In genomic region chr7:50793115-50793946, GRCh38 we compare ENCODE assay signal across 9 cellular contexts. TPM values are rescaled to one million over a fixed set of nuclear protein-coding genes. Genes with fewer than 3 reads are reported as not detected.
DNase-seq lines count a peak whose midpoint lies in the region; ATAC-seq and TF ChIP-seq lines count a peak whose summit lies in the region.
"Had no signal": no experiment of that assay in that cellular context is flagged by ENCODE, and none has a peak within 500 bp of the region (broad histone marks: within the 10 kb centered on the region; RNA-seq: fewer than 3 reads in every experiment).

No MANE protein-coding gene starts in this region.

- H3K36me3 Mint-ChIP-seq in activated naive CD8-positive, alpha-beta T cell treated with anti-CD3 and anti-CD28 coated beads, Interleukin-2, amount 50 U/mL, for 24 hours (ENCODE audit: low read depth) = no peaks in the 10 kb centered on the region
- peaks cover 5% of the 10 kb centered on the region for H3K36me3 Mint-ChIP-seq in progenitor cell of endocrine pancreas (ENCODE audit: insufficient read depth)

- peak overlapping the region; percentile 74 to 94 (median 81) for H3K27ac ChIP-seq in heart right ventricle

- H3K27me3 ChIP-seq in heart right ventricle = peaks cover 0 to 9% (median 0%) of the 10 kb centered on the region in 7 donors

- intact Hi-C loops in heart right ventricle (cut with DNase I) = loop anchor here in 7 of 10 donors (5.0 to 10.0 kb wide), 11 partner anchors 71 to 351 kb away; no protein-coding TSS in a partner anchor

- ATAC-seq in activated naive CD8-positive, alpha-beta T cell treated with anti-CD3 and anti-CD28 coated beads, Interleukin-2, amount 50 U/mL, for 24 hours = peak; percentile 56
- ATAC-seq in heart right ventricle = peak; percentile 66 to 89 (median 82)
- no peak for ATAC-seq in HG03432 (IDR thresholded peaks at IDR 0.05; ENCODE audit: unreplicated experiment)
- ATAC-seq in GM19328 (IDR thresholded peaks at IDR 0.05; ENCODE audit: unreplicated experiment) = no peak

- WGBS in heart right ventricle, 2 donors = 1% methylated on average over 53 to 110 of the region's 113 CpGs

- H3K36me3 ChIP-seq in heart right ventricle = no peaks in the 10 kb centered on the region

- peaks cover 3% of the 10 kb centered on the region for H3K9me3 Mint-ChIP-seq in activated naive CD8-positive, alpha-beta T cell treated with anti-CD3 and anti-CD28 coated beads, Interleukin-2, amount 50 U/mL, for 24 hours
- peaks cover 3% of the 10 kb centered on the region for H3K9me3 Mint-ChIP-seq in progenitor cell of endocrine pancreas (ENCODE audit: low read depth)

- peak overlapping the region in 9 of 10 donors; percentile 54 to 94 (median 72) for H3K4me3 ChIP-seq in heart right ventricle

- peaks cover 50% of the 10 kb centered on the region for H3K27me3 Mint-ChIP-seq in activated naive CD8-positive, alpha-beta T cell treated with anti-CD3 and anti-CD28 coated beads, Interleukin-2, amount 50 U/mL, for 24 hours
- peaks cover 36% of the 10 kb centered on the region for H3K27me3 Mint-ChIP-seq in progenitor cell of endocrine pancreas

- no peak for TF ChIP-seq CTCF in heart right ventricle (IDR thresholded peaks at IDR 0.05)
- no peak for TF ChIP-seq CTCF in progenitor cell of endocrine pancreas (IDR thresholded peaks at IDR 0.05; ENCODE audit: unreplicated experiment)

- H3K27ac Mint-ChIP-seq in activated naive CD8-positive, alpha-beta T cell treated with anti-CD3 and anti-CD28 coated beads, Interleukin-2, amount 50 U/mL, for 24 hours = no peak overlapping the region
- peak overlapping the region; percentile 86 for H3K27ac Mint-ChIP-seq in progenitor cell of endocrine pancreas

- peaks cover 0 to 8% (median 0%) of the 10 kb centered on the region in 11 donors for H3K9me3 ChIP-seq in heart right ventricle

- H3K4me1 Mint-ChIP-seq in activated naive CD8-positive, alpha-beta T cell treated with anti-CD3 and anti-CD28 coated beads, Interleukin-2, amount 50 U/mL, for 24 hours = peaks cover 8% of the 10 kb centered on the region
- H3K4me1 Mint-ChIP-seq in progenitor cell of endocrine pancreas (ENCODE audit: low read depth) = peaks cover 16% of the 10 kb centered on the region

- peaks cover 0 to 44% (median 29%) of the 10 kb centered on the region in 9 donors for H3K4me1 ChIP-seq in heart right ventricle

- H3K4me3 Mint-ChIP-seq in activated naive CD8-positive, alpha-beta T cell treated with anti-CD3 and anti-CD28 coated beads, Interleukin-2, amount 50 U/mL, for 24 hours = peak overlapping the region; percentile 69
- H3K4me3 Mint-ChIP-seq in progenitor cell of endocrine pancreas (ENCODE audit: low read depth) = peak overlapping the region; percentile 72

- DNase-seq in NCI-H2196 (lab: John Stamatoyannopoulos, UW; ENCODE audit: unreplicated experiment) = peak; percentile 22
- DNase-seq in NCI-H2196 treated with DMSO at 0.1 percent for 48 hours (lab: John Stamatoyannopoulos, UW; ENCODE audit: unreplicated experiment) = no peak
- DNase-seq in activated naive CD8-positive, alpha-beta T cell treated with anti-CD3 and anti-CD28 coated beads, Interleukin-2, amount 50 U/mL, for 24 hours = peak; percentile 10
- DNase-seq in heart right ventricle = peak; percentile 79 to 80
- DNase-seq in progenitor cell of endocrine pancreas (ENCODE audit: low spot score, unreplicated experiment) = peak; percentile 25
- DNase-seq: DND-41 had no signal

TF ChIP-seq in PFSK-1, 5 proteins besides CTCF, POLR2A, EP300 and RAD21:
- no peak for TF ChIP-seq SIN3A (IDR thresholded peaks at IDR 0.05; ENCODE audit: borderline replicate concordance, insufficient read depth, low read length)
- TF ChIP-seq TAF1 (IDR thresholded peaks at IDR 0.05; ENCODE audit: borderline replicate concordance, insufficient read depth, low read length) = no peak
- no peak for TF ChIP-seq POLR2AphosphoS5 (IDR thresholded peaks at IDR 0.05; ENCODE audit: low read depth, low read length)
- TF ChIP-seq FOXP2 (optimal IDR thresholded peaks at IDR 0.05; ENCODE audit: borderline replicate concordance, extremely low read depth, extremely low read length, insufficient read depth) = peak; percentile 34
- TF ChIP-seq, protein P1, sequence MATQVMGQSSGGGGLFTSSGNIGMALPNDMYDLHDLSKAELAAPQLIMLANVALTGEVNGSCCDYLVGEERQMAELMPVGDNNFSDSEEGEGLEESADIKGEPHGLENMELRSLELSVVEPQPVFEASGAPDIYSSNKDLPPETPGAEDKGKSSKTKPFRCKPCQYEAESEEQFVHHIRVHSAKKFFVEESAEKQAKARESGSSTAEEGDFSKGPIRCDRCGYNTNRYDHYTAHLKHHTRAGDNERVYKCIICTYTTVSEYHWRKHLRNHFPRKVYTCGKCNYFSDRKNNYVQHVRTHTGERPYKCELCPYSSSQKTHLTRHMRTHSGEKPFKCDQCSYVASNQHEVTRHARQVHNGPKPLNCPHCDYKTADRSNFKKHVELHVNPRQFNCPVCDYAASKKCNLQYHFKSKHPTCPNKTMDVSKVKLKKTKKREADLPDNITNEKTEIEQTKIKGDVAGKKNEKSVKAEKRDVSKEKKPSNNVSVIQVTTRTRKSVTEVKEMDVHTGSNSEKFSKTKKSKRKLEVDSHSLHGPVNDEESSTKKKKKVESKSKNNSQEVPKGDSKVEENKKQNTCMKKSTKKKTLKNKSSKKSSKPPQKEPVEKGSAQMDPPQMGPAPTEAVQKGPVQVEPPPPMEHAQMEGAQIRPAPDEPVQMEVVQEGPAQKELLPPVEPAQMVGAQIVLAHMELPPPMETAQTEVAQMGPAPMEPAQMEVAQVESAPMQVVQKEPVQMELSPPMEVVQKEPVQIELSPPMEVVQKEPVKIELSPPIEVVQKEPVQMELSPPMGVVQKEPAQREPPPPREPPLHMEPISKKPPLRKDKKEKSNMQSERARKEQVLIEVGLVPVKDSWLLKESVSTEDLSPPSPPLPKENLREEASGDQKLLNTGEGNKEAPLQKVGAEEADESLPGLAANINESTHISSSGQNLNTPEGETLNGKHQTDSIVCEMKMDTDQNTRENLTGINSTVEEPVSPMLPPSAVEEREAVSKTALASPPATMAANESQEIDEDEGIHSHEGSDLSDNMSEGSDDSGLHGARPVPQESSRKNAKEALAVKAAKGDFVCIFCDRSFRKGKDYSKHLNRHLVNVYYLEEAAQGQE (IDR thresholded peaks at IDR 0.05; ENCODE audit: insufficient read depth in 1 of 2, low read depth in 2 of 2, low read length in 2 of 2) = no peak

RNA-seq across cellular contexts. Expression of gene GRB10, which starts 10.6 kb away (rescaled TPM):
- 75.2 TPM for polyA plus RNA-seq in PFSK-1 (2012; ENCODE audit: insufficient read length, low read depth)
- total RNA-seq in heart right ventricle = 10 to 100 TPM; 25.5 to 48.7 (median 31.5) TPM
- 10 to 100 TPM; 13.2 to 22.5 TPM for polyA plus RNA-seq in heart right ventricle
- 58.4 and 62.7 TPM in 2 replicates for total RNA-seq in progenitor cell of endocrine pancreas

Comparison
In these comparisons a context has a peak if more than half of its experiments do, and no peak if none do; other contexts are left out.
1. ATAC-seq: peak in activated naive CD8-positive, alpha-beta T cell treated with anti-CD3 and anti-CD28 coated beads, Interleukin-2, amount 50 U/mL, for 24 hours (single experiment) and heart right ventricle (8 of 8); none in HG03432 (single experiment) and GM19328 (single experiment).